In the genomic region with DNA sequence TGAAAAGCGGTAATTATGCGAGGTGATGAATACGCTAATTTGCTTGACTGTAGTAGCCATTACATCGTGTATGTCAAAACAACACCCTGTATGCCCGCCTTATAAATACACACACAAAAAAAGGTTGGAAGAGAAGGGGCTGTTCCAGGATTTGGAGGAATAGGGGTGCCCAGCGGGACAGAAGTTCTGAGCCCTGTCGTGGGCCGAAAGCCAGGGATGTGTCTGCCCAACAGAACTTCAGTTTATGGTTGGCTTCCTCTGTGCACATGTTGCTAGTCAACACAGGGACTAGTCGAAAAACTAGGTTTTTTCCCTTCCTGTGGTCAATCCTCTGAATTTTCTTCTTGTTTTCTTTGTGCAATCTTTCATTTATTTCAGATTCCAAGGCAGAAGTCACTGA, we compare ENCODE assay signal across 21 cellular contexts.
"Had no signal": no experiment of that assay in that cellular context is flagged by ENCODE, and none has a peak within 500 bp of the region (broad histone marks: within the 10 kb centered on the region; RNA-seq: fewer than 3 reads in every experiment).

No MANE protein-coding gene starts in this region.

- H3K4me3 Mint-ChIP-seq: central memory CD8-positive, alpha-beta T cell; dendritic cell treated with granulocyte-macrophage colony-stimulating factor and Interleukin-4, amounts not matched to agents 40 ng/mL and 50 ng/mL, for 4 days; effector memory CD8-positive, alpha-beta T cell; naive B cell; nephron; stimulated activated naive B cell treated with anti-CD40 and anti-IgM and Interleukin-4, amounts not matched to agents 10 μg/mL and 1 μg/mL and 100 μg/mL, for 72 hours; stimulated activated naive CD8-positive, alpha-beta T cell treated with anti-CD3 and anti-CD28 coated beads, Interleukin-15, amount 100 ng/mL, for 72 hours had no signal

- H3K9me3 Mint-ChIP-seq: central memory CD8-positive, alpha-beta T cell; dendritic cell treated with granulocyte-macrophage colony-stimulating factor and Interleukin-4, amounts not matched to agents 40 ng/mL and 50 ng/mL, for 4 days; effector memory CD8-positive, alpha-beta T cell; naive B cell; nephron; stimulated activated naive B cell treated with anti-CD40 and anti-IgM and Interleukin-4, amounts not matched to agents 10 μg/mL and 1 μg/mL and 100 μg/mL, for 72 hours; stimulated activated naive CD8-positive, alpha-beta T cell treated with anti-CD3 and anti-CD28 coated beads, Interleukin-15, amount 100 ng/mL, for 72 hours had no signal

- ATAC-seq: effector memory CD8-positive, alpha-beta T cell; gastrocnemius medialis; left colon; pancreas; stimulated activated naive B cell treated with anti-CD40 and anti-IgM and Interleukin-4, amounts not matched to agents 10 μg/mL and 1 μg/mL and 100 μg/mL, for 72 hours; stimulated activated naive CD8-positive, alpha-beta T cell treated with anti-CD3 and anti-CD28 coated beads, Interleukin-15, amount 100 ng/mL, for 72 hours had no signal

- H3K9me3 ChIP-seq: esophagus muscularis mucosa, gastrocnemius medialis, pancreas, sigmoid colon, upper lobe of left lung had no signal

- H3K27me3 ChIP-seq: esophagus muscularis mucosa, gastrocnemius medialis, pancreas, sigmoid colon, upper lobe of left lung had no signal

- H3K36me3 ChIP-seq: esophagus muscularis mucosa, gastrocnemius medialis, pancreas, sigmoid colon, upper lobe of left lung had no signal

- H3K4me1 ChIP-seq: sigmoid colon had no signal

- H3K27me3 Mint-ChIP-seq: stimulated activated naive CD8-positive, alpha-beta T cell treated with anti-CD3 and anti-CD28 coated beads, Interleukin-15, amount 100 ng/mL, for 72 hours had no signal

- H3K4me3 ChIP-seq: esophagus muscularis mucosa, gastrocnemius medialis, pancreas, sigmoid colon, skin epidermis, upper lobe of left lung had no signal

- H3K27ac ChIP-seq: epithelial cell of prostate, esophagus muscularis mucosa, pancreas, sigmoid colon, skin epidermis, upper lobe of left lung had no signal

- H3K27ac Mint-ChIP-seq: dendritic cell treated with granulocyte-macrophage colony-stimulating factor and Interleukin-4, amounts not matched to agents 40 ng/mL and 50 ng/mL, for 4 days; effector memory CD8-positive, alpha-beta T cell; nephron; stimulated activated naive B cell treated with anti-CD40 and anti-IgM and Interleukin-4, amounts not matched to agents 10 μg/mL and 1 μg/mL and 100 μg/mL, for 72 hours had no signal

- DNase-seq: effector memory CD8-positive, alpha-beta T cell; gastrocnemius medialis; head of caudate nucleus; hippocampal formation; left colon; mesendoderm; naive B cell; occipital lobe; pancreas; sigmoid colon; stimulated activated CD4-positive, alpha-beta T cell treated with anti-CD3 and anti-CD28 coated beads, Interleukin-2, amount 100 ng/mL, for 24 hours; stimulated activated CD4-positive, alpha-beta T cell treated with anti-CD3 and anti-CD28 coated beads, Interleukin-4, amount 100 ng/mL, for 4 hours; stimulated activated naive B cell treated with anti-CD40 and anti-IgM and Interleukin-4, amounts not matched to agents 10 μg/mL and 1 μg/mL and 100 μg/mL, for 72 hours; stimulated activated naive CD8-positive, alpha-beta T cell treated with anti-CD3 and anti-CD28 coated beads, Interleukin-15, amount 100 ng/mL, for 72 hours had no signal

- H3K36me3 Mint-ChIP-seq: naive B cell; stimulated activated naive B cell treated with anti-CD40 and anti-IgM and Interleukin-4, amounts not matched to agents 10 μg/mL and 1 μg/mL and 100 μg/mL, for 72 hours had no signal

- H3K4me1 Mint-ChIP-seq: central memory CD8-positive, alpha-beta T cell; stimulated activated naive CD8-positive, alpha-beta T cell treated with anti-CD3 and anti-CD28 coated beads, Interleukin-15, amount 100 ng/mL, for 72 hours had no signal
